Comparison of ENCODE assay signal across 10 cellular contexts in genomic region chr6:135522975-135523692, GRCh38. TPM values are rescaled to one million over a fixed set of nuclear protein-coding genes. Genes with fewer than 3 reads are reported as not detected.
A peak's percentile ranks its signal among the peaks of the same experiment; 100 is the strongest.
DNase-seq lines count a peak whose midpoint lies in the region; ATAC-seq and TF ChIP-seq lines count a peak whose summit lies in the region.
"Had no signal": no experiment of that assay in that cellular context is flagged by ENCODE, and none has a peak within 500 bp of the region (broad histone marks: within the 10 kb centered on the region; RNA-seq: fewer than 3 reads in every experiment).

No MANE protein-coding gene starts in this region.

- no peaks in the 10 kb centered on the region for H3K36me3 ChIP-seq in endocrine pancreas (ENCODE audit: control insufficient read depth, insufficient read depth, low read length)

- no peaks in the 10 kb centered on the region for H3K9me3 ChIP-seq in endocrine pancreas (ENCODE audit: control insufficient read depth, low read length)

- peak; percentile 15 to 35 (median 24) for ATAC-seq in natural killer cell
- no peak for ATAC-seq in GM19395 (IDR thresholded peaks at IDR 0.05; ENCODE audit: unreplicated experiment)
- no peak for ATAC-seq in GM19467 (IDR thresholded peaks at IDR 0.05; ENCODE audit: unreplicated experiment)

- no peaks in the 10 kb centered on the region for H3K36me3 Mint-ChIP-seq in natural killer cell

- peak overlapping the region; percentile 39 for H3K4me3 ChIP-seq in endocrine pancreas (ENCODE audit: control insufficient read depth, insufficient read depth, low read length)

- H3K9ac ChIP-seq in endocrine pancreas (ENCODE audit: control insufficient read depth, insufficient read depth, low read length), result no peak overlapping the region

- H3K4me1 ChIP-seq in endocrine pancreas (ENCODE audit: control insufficient read depth, insufficient read depth, low read length), result no peaks in the 10 kb centered on the region

- H3K27ac Mint-ChIP-seq in natural killer cell, result no peak overlapping the region

- peaks cover 0 to 3% of the 10 kb centered on the region in 2 donors for H3K27me3 Mint-ChIP-seq in natural killer cell (ENCODE audit: low read depth in 2 of 2)

- no peak for TF ChIP-seq CTCF in natural killer cell (IDR thresholded peaks at IDR 0.05)

- peaks cover 0 to 7% of the 10 kb centered on the region in 2 donors for H3K4me1 Mint-ChIP-seq in natural killer cell

- no peaks in the 10 kb centered on the region for H3K27me3 ChIP-seq in endocrine pancreas (ENCODE audit: control insufficient read depth, insufficient read depth, low read length)

- intact Hi-C loops in natural killer cell (cut with micrococcal nuclease), result no loop called here

- DNase-seq in HPDE6-E6E7 (ENCODE audit: extremely low spot score) (peak; percentile 4), NCI-H460 (ENCODE audit: extremely low read depth, low read depth) (peak; percentile 80), natural killer cell (no peak), superior temporal gyrus (ENCODE audit: extremely low spot score) (no peak), cerebellum (ENCODE audit: low spot score) (no peak)
- DNase-seq: activated CD4-positive, alpha-beta T cell treated with anti-CD3 and anti-CD28 coated beads, Interleukin-2, amount 50 U/mL, for 1 hour; GOT3 had no signal

- no peaks in the 10 kb centered on the region for H3K9me3 Mint-ChIP-seq in natural killer cell

- no peak overlapping the region for H3K4me3 Mint-ChIP-seq in natural killer cell

RNA-seq across cellular contexts. Expression of gene AHI1, which starts 25.6 kb away (rescaled TPM):
- 18.2 and 21.7 TPM in 2 replicates for total RNA-seq in NCI-H460 (2014; rRNA removed; shearing (Covaris generic))
- polyA plus RNA-seq in NCI-H460 (2014; cell fraction: nucleus; rRNA removed), result 9.3 and 18.7 TPM in 2 replicates
- total RNA-seq in natural killer cell, result 10 to 100 TPM; 24.0 to 40.3 (median 32.4) TPM
- total RNA-seq in cerebellum, result 54.0 TPM

Comparison
In these comparisons a context has a peak if more than half of its experiments do, and no peak if none do; other contexts are left out.
1. DNase-seq: peak in HPDE6-E6E7 (single experiment) and NCI-H460 (single experiment); none in natural killer cell (single experiment), superior temporal gyrus (single experiment) and cerebellum (single experiment).
2. ATAC-seq: peak in natural killer cell (3 of 3); none in GM19395 (single experiment) and GM19467 (single experiment).